8 cellular contexts compared by ENCODE assay signal in the genomic region with DNA sequence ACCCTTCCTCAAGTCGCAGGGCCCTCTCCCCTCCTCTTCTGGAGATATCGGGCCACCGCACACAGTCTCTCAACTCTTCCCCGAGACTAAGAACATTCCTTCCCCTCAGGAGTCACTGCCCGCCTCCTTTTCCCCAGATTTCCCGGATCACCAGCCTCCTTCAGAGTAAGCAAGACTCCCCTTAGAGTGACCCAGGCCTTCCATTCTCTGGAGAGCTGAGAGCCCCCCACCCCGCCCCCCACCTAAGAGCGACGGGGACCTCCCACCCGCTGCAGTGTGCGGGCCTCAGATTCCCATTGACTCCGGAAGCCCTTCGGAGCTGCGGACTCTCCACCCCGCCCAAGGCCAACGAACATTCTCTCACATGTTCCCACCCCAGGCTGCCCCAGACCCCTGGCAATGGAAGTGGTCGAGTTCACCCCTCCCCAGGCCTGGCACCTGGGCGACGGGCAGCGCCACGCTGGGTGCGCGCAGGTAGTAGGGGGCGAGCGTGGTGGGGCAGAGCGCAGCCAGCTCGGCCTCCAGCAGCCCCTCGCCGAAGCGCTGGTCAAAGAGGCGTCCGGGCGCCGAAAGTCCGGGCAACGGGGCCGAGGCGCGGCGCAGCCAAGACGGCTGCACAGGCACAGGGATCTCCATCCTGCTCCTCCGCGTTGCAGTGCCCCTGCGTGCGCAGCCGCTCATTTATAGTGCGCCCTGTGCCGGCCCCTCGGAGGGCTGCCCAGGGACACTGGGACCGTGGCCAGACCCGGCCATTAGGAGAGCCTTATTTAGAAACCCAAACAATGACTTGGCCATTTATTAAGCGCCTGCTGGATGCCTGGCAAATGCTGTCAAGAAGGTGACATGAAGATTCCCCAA. TPM values are rescaled to one million over a fixed set of nuclear protein-coding genes. Genes with fewer than 3 reads are reported as not detected.
DNase-seq lines count a peak whose midpoint lies in the region; ATAC-seq, FAIRE-seq and TF ChIP-seq lines count a peak whose summit lies in the region.

A gene with protein sequence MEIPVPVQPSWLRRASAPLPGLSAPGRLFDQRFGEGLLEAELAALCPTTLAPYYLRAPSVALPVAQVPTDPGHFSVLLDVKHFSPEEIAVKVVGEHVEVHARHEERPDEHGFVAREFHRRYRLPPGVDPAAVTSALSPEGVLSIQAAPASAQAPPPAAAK (minus strand): TSS at position 657 of the 858 bp plus-strand sequence. CDS start 21 bp downstream, at position 636.

- peak within 1 kb of the TSS; percentile 95 for H3K27ac Mint-ChIP-seq in activated naive CD4-positive, alpha-beta T cell treated with anti-CD3 and anti-CD28 coated beads, Interleukin-2, amount 10 ng/mL, durations not matched to agents 7 days and 5 days
- peak within 1 kb of the TSS; percentile 99 for H3K27ac Mint-ChIP-seq in MCF 10A (ENCODE audit: low read depth, unreplicated experiment)

- H3K4me2 ChIP-seq in HepG2 (ENCODE audit: low read depth, low read length): peak within 1 kb of the TSS; percentile 86

- H2AFZ ChIP-seq in HepG2 (ENCODE audit: low read length): no peak within 1 kb of the TSS

- peaks cover 3 to 28% of the 10 kb centered on the region in 2 experiments; a peak in 4 of 5 replicates for H3K36me3 ChIP-seq in HepG2 (replicated peaks in 1 of 2; ENCODE audit: control insufficient read depth in 1 of 2, insufficient read depth in 2 of 2, low read length in 2 of 2)

- POLR2A ChIA-PET in MCF 10A (lab: Yijun Ruan, JAX) (interaction anchor here (0.6 to 1.1 kb wide), 3 partner anchors 8 to 11 kb away, joined by 3 to 8 read pairs (median 3); a partner anchor contains a TSS), HepG2 (lab: Yijun Ruan, JAX) (interaction anchor here (0.7 to 1.5 kb wide), 5 partner anchors 8 to 16 kb away, joined by 3 to 17 read pairs (median 5); a partner anchor contains a TSS)

- H3K27me3 ChIP-seq in HepG2 (ENCODE audit: control insufficient read depth in 1 of 2, insufficient read depth in 2 of 2, low read length in 2 of 2): no peaks in the 10 kb centered on the region

- peak within 1 kb of the TSS; percentile 93 for H3K4me3 Mint-ChIP-seq in activated naive CD4-positive, alpha-beta T cell treated with anti-CD3 and anti-CD28 coated beads, Interleukin-2, amount 10 ng/mL, durations not matched to agents 7 days and 5 days
- peak within 1 kb of the TSS; percentile 97 for H3K4me3 Mint-ChIP-seq in MCF 10A (ENCODE audit: unreplicated experiment)

- CTCF ChIA-PET in activated naive CD4-positive, alpha-beta T cell treated with anti-CD3 and anti-CD28 coated beads, Interleukin-2, amount 10 ng/mL, durations not matched to agents 7 days and 5 days (lab: Charles Lee): no interaction called here
- CTCF ChIA-PET in MCF 10A (lab: Yijun Ruan, JAX): no interaction called here
- CTCF ChIA-PET in HepG2 (lab: Yijun Ruan, JAX; ENCODE audit: low intra/inter-chr PET ratio, low total read pairs): no interaction called here

- no peaks in the 10 kb centered on the region for H4K20me1 ChIP-seq in HepG2 (ENCODE audit: insufficient read depth, low read length)

- in situ Hi-C loops in HepG2 (cut with HindIII; ENCODE audit: extremely low pct_ligation_motif_present, low pct_unique_long_range_greater_than_20kb): no loop called here

- TF ChIP-seq EP300 in HepG2 (IDR thresholded peaks at IDR 0.05; ENCODE audit: low read depth in 2 of 2, low read length in 2 of 2): no peak
- TF ChIP-seq EP300 in HepG2 (CRISPR knock-in tag; IDR thresholded peaks at IDR 0.05; ENCODE audit: borderline replicate concordance): no peak

- peak within 1 kb of the TSS; percentile 74 for H3K9ac ChIP-seq in HepG2 (ENCODE audit: insufficient read depth, low read depth, low read length)

- no peak for FAIRE-seq in HepG2 (lab: Jason Lieb, UNC)

- ATAC-seq in HepG2 (no peak), GM19324 (IDR thresholded peaks at IDR 0.05; ENCODE audit: low FRiP score, unreplicated experiment) (no peak), HG02884 (IDR thresholded peaks at IDR 0.05; ENCODE audit: unreplicated experiment) (no peak)

- TF ChIP-seq CTCF in MCF 10A (IDR thresholded peaks at IDR 0.05; ENCODE audit: unreplicated experiment): no peak
- TF ChIP-seq CTCF in HepG2 (CRISPR knock-in tag; IDR thresholded peaks at IDR 0.05): no peak

- H3K4me3 ChIP-seq in HepG2 (replicated peaks in 1 of 3; ENCODE audit: insufficient read depth in 1 of 3, low read depth in 2 of 3, low read length in 3 of 3): peak within 1 kb of the TSS; percentile 65 to 83 (median 79)

- no TSS peak for BruUV-seq in MCF 10A (replicated peaks; lab: Mats Ljungman, UMichigan)
- no TSS peak for BruUV-seq in HepG2 (replicated peaks; lab: Mats Ljungman, UMichigan)

- H3K27me3 Mint-ChIP-seq in activated naive CD4-positive, alpha-beta T cell treated with anti-CD3 and anti-CD28 coated beads, Interleukin-2, amount 10 ng/mL, durations not matched to agents 7 days and 5 days: peaks cover 13% of the 10 kb centered on the region
- H3K27me3 Mint-ChIP-seq in MCF 10A (ENCODE audit: insufficient read depth, unreplicated experiment): no peaks in the 10 kb centered on the region

- 98% methylated on average over 32 of the region's 52 CpGs for WGBS in HepG2 (ENCODE audit: low lambda C conversion rate)

- H3K36me3 Mint-ChIP-seq in activated naive CD4-positive, alpha-beta T cell treated with anti-CD3 and anti-CD28 coated beads, Interleukin-2, amount 10 ng/mL, durations not matched to agents 7 days and 5 days: peaks cover 27% of the 10 kb centered on the region
- H3K36me3 Mint-ChIP-seq in MCF 10A (ENCODE audit: insufficient read depth, unreplicated experiment): peaks cover 28% of the 10 kb centered on the region

- H3K9me3 Mint-ChIP-seq in activated naive CD4-positive, alpha-beta T cell treated with anti-CD3 and anti-CD28 coated beads, Interleukin-2, amount 10 ng/mL, durations not matched to agents 7 days and 5 days: no peaks in the 10 kb centered on the region
- H3K9me3 Mint-ChIP-seq in MCF 10A (ENCODE audit: unreplicated experiment): no peaks in the 10 kb centered on the region

- DNase-seq in activated naive CD4-positive, alpha-beta T cell treated with anti-CD3 and anti-CD28 coated beads, Interleukin-2, amount 10 ng/mL, durations not matched to agents 7 days and 5 days: no peak
- DNase-seq in activated naive CD4-positive, alpha-beta T cell treated with Interleukin-2 at 50 U/mL for 16 hours: no peak
- DNase-seq in MCF 10A (ENCODE audit: unreplicated experiment): no peak
- DNase-seq in HepG2 (ENCODE audit: low spot score): no peak
- DNase-seq in SKM-1 treated with dmso at 0.1 percent for 144 hours (lab: John Stamatoyannopoulos, UW; ENCODE audit: unreplicated experiment): no peak

- H3K27ac ChIP-seq in HepG2 (ENCODE audit: extremely low read length, insufficient read depth, low read length) (peak within 1 kb of the TSS; percentile 79), temporal lobe (ENCODE audit: low read depth, low read length) (peak within 1 kb of the TSS; percentile 90)

- peaks cover 20% of the 10 kb centered on the region for H3K4me1 ChIP-seq in HepG2 (ENCODE audit: insufficient read depth, low read length)

- no peak for TF ChIP-seq RAD21 in HepG2 (CRISPR knock-in tag; IDR thresholded peaks at IDR 0.05)

- H3K9me3 ChIP-seq in HepG2 (ENCODE audit: low read length): no peaks in the 10 kb centered on the region

- intact Hi-C loops in MCF 10A (cut with micrococcal nuclease) (loop anchor here (1.0 kb wide), 1 partner anchor 8 kb away; a partner anchor contains a TSS), HepG2 (cut with micrococcal nuclease; ENCODE audit: unreplicated experiment) (no loop called here)

- peaks cover 44% of the 10 kb centered on the region for H3K4me1 Mint-ChIP-seq in activated naive CD4-positive, alpha-beta T cell treated with anti-CD3 and anti-CD28 coated beads, Interleukin-2, amount 10 ng/mL, durations not matched to agents 7 days and 5 days
- peaks cover 8% of the 10 kb centered on the region for H3K4me1 Mint-ChIP-seq in MCF 10A (ENCODE audit: insufficient read depth, unreplicated experiment)

- peaks cover 6% of the 10 kb centered on the region for H3K79me2 ChIP-seq in HepG2 (ENCODE audit: insufficient read depth, low read length)

- no peak for TF ChIP-seq POLR2A in HepG2 (IDR thresholded peaks at IDR 0.05; ENCODE audit: insufficient read depth in 1 of 2, low read depth in 2 of 2, low read length in 2 of 2)

RNA-seq across cellular contexts. Expression of the gene that starts here (rescaled TPM):
- total RNA-seq in MCF 10A (2022) (0.21 TPM in 1 of 2 replicates, not detected in the other), HepG2 (2016; rRNA removed; fragmentation: Illumina TruSeq; extraction: Trizol) (not detected in 2 replicates), temporal lobe (0.25 TPM)
- total RNA-seq in HepG2 (2016; cell fraction: cytosol; rRNA removed; fragmentation: Illumina TruSeq; extraction: Trizol; ENCODE audit: low read depth): not detected in 2 replicates
- 0.06 TPM in 1 of 2 replicates, not detected in the other for total RNA-seq in HepG2 (2016; cell fraction: insoluble cytoplasmic fraction; rRNA removed; fragmentation: Illumina TruSeq; extraction: Trizol)
- not detected in 2 replicates for total RNA-seq in HepG2 (2016; cell fraction: membrane; rRNA removed; fragmentation: Illumina TruSeq; extraction: Trizol)
- total RNA-seq in HepG2 (2016; cell fraction: nucleus; rRNA removed; fragmentation: Illumina TruSeq; extraction: Trizol): not detected in 2 replicates
- polyA plus RNA-seq in HepG2 (2011; rRNA removed): 0.08 and 0.18 TPM in 2 replicates
- polyA plus RNA-seq in HepG2 (2011; cell fraction: cytosol; rRNA removed): 0.04 and 0.08 TPM in 2 replicates
- polyA plus RNA-seq in HepG2 (2011; cell fraction: nucleus; rRNA removed): 0.32 and 0.47 TPM in 2 replicates
- polyA plus RNA-seq in HepG2 (2012): 0.28 and 0.45 TPM in 2 replicates
- 0.11 and 0.14 TPM in 2 replicates for polyA plus RNA-seq in HepG2 (2016; cell fraction: cytosol; fragmentation: Illumina TruSeq; extraction: Trizol; ENCODE audit: low read depth)
- polyA plus RNA-seq in HepG2 (2016; cell fraction: insoluble cytoplasmic fraction; fragmentation: Illumina TruSeq; extraction: Trizol; ENCODE audit: low read depth): 0.26 and 0.27 TPM in 2 replicates
- 0.19 and 0.41 TPM in 2 replicates for polyA plus RNA-seq in HepG2 (2016; cell fraction: membrane; fragmentation: Illumina TruSeq; extraction: Trizol; ENCODE audit: low read depth)
- 0.32 and 0.79 TPM in 2 replicates for polyA plus RNA-seq in HepG2 (2016; cell fraction: nucleus; fragmentation: Illumina TruSeq; extraction: Trizol; ENCODE audit: insufficient read depth, low read depth)
- 0.48 and 0.77 TPM in 2 replicates for polyA minus RNA-seq in HepG2 (2011; rRNA and poly(A)+ RNA removed; ENCODE audit: low replicate concordance)
- not detected in 2 replicates for polyA minus RNA-seq in HepG2 (2011; cell fraction: cytosol; rRNA and poly(A)+ RNA removed)
- polyA minus RNA-seq in HepG2 (2011; cell fraction: nucleus; rRNA and poly(A)+ RNA removed): 0.25 TPM in 1 of 2 replicates, not detected in the other
